In the genomic region with DNA sequence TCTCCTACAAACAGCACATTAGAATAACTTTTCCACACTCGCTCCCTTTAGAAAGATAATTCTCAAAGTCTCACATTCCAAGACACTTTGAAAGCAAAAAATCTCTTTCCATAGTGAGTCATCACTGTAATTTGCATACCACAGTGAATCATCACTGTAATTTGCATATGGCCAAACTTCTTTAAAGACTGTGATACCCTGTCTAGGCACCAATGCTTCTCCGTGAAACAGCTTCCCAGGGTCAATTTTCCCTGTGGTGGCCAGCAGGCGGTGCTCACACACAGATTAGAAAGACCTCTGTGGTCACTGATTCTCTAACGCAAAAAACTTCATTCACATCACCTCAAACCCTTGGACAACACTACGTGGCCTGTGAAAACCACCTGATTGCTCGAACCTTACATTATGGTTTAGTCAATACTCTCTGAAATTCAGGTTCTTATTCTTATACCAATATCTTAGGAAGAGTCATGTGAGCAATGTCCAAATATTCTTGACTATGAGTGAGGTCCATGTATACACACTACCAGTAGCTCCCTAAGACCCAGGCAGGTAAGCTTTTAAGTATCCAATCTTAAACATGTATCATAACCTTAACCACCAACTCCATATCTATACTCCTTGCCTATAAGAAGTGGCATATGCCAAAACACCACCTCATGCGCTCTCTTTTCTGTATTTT, we compare ENCODE assay signal across 8 cellular contexts.
DNase-seq lines count a peak whose midpoint lies in the region; ATAC-seq lines count a peak whose summit lies in the region.

No MANE protein-coding gene starts in this region.

- DNase-seq in NCI-H524 (lab: John Stamatoyannopoulos, UW) (peak; percentile 21 to 54), NCI-H524 treated with DMSO at 0.1 percent for 48 hours (lab: John Stamatoyannopoulos, UW) (no peak), NCI-H2171 treated with DMSO at 0.1 percent for 48 hours (lab: John Stamatoyannopoulos, UW) (peak; percentile 20), globus pallidus (ENCODE audit: low spot score) (peak; percentile 9), posterior vena cava (ENCODE audit: low spot score) (peak; percentile 79), epidermal melanocyte (ENCODE audit: insufficient read length, low spot score) (no peak)
- DNase-seq in activated CD8-positive, alpha-beta memory T cell treated with anti-CD3 and anti-CD28 coated beads, Interleukin-2, amount 50 U/mL, for 4 hours: peak; percentile 19

- intact Hi-C loops in posterior vena cava (cut with DNase I): no loop called here

- peak; percentile 66 for ATAC-seq in HG02610 (IDR thresholded peaks at IDR 0.05; ENCODE audit: unreplicated experiment)

Comparison
In these comparisons a context has a peak if more than half of its experiments do, and no peak if none do; other contexts are left out.
1. DNase-seq: peak in NCI-H524 (2 of 2), NCI-H2171 treated with DMSO at 0.1 percent for 48 hours (single experiment), activated CD8-positive, alpha-beta memory T cell treated with anti-CD3 and anti-CD28 coated beads, Interleukin-2, amount 50 U/mL, for 4 hours (single experiment), globus pallidus (single experiment) and posterior vena cava (single experiment); none in NCI-H524 treated with DMSO at 0.1 percent for 48 hours (single experiment) and epidermal melanocyte (single experiment).